8 cellular contexts compared by ENCODE assay signal in the genomic region with DNA sequence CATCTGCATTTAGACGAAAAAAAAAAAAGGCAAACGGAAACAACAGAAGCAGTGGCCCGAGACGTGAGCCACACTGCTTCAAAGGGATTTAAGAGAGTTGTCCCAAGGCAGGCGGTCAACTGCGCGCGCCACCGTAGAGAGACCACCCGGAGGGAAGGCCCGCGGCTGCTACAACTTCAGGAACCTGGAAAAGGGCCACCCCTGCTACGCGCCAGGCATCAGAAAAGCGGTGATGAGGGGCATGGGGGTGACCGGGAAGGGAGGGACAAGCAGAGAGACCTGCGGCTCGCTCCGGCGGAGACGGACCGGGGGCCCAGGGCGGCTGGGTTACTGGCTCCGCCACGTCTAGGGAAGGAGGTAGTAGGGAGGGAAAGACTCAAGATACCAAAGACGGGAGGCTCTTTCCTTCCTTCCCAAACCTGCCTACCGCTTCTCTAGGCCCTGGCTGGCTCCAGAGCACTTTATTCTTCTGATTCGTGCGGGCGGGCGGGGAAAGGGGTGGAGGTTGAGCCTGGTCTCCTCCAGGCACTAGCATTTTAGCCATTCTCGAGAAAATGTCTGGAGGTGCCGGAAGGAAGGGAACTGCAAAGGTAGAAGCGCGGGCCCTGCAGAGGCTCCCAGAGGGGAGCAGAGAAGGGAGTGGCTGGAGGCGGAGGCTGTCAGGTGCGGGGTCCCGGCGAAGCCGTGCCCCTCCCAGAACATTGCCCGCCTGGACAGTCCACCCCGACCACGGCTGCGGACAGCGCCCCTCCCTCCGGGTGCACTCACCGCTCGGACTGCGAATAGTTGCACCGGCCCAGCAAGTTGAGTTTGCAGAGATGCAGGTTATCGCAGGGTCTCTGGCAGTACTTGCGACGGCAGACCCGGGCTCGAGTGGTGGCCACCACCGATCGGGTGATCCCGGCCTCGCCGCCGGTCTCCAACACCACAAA. TPM values are rescaled to one million over a fixed set of nuclear protein-coding genes. Genes with fewer than 3 reads are reported as not detected.
DNase-seq lines count a peak whose midpoint lies in the region; ATAC-seq, FAIRE-seq and TF ChIP-seq lines count a peak whose summit lies in the region.

No MANE protein-coding gene starts in this region.

- H2BK20ac ChIP-seq in H1 (ENCODE audit: low read length) = no peak overlapping the region

- peak overlapping the region; percentile 92 for H3K27ac ChIP-seq in BLaER1
- peak overlapping the region; percentile 82 for H3K27ac ChIP-seq in SJSA1
- H3K27ac ChIP-seq in H1 (ENCODE audit: low read depth, low read length) = no peak overlapping the region
- peak overlapping the region in 1 of 2 donors; percentile 82 for H3K27ac ChIP-seq in aorta (ENCODE audit: low read depth in 1 of 2, low read length in 2 of 2)

- H3K18ac ChIP-seq in H1 (ENCODE audit: extremely low read depth, low read length) = peak overlapping the region; percentile 73; the same call in 1 of the 2 replicates

- no peak overlapping the region for H3K23ac ChIP-seq in H1 (ENCODE audit: insufficient read length)

- peak overlapping the region; percentile 98 for H3K4me2 ChIP-seq in BLaER1
- peak overlapping the region; percentile 82 to 89 for H3K4me2 ChIP-seq in H1 (ENCODE audit: insufficient read depth in 1 of 2, low read depth in 2 of 2, low read length in 2 of 2)

- peaks cover 0 to 31% of the 10 kb centered on the region in 2 experiments; a peak in 2 of 4 replicates for H3K79me2 ChIP-seq in H1 (ENCODE audit: control insufficient read depth in 1 of 2, insufficient read depth in 2 of 2, low read length in 2 of 2)

- peaks cover 4% of the 10 kb centered on the region; the same call in 1 of the 2 replicates for H3K79me1 ChIP-seq in H1 (ENCODE audit: low read depth, low read length)

- FAIRE-seq in H1 (lab: Jason Lieb, UNC) = no peak

- no peak for TF ChIP-seq EP300 in H1 (IDR thresholded peaks at IDR 0.05; ENCODE audit: borderline replicate concordance in 1 of 2, low read depth in 2 of 2, low read length in 2 of 2)

- peak overlapping the region; percentile 78 for H3K56ac ChIP-seq in H1 (replicated peaks; ENCODE audit: insufficient read length, low read depth, low read length)

- H3K9me3 ChIP-seq in BLaER1 (no peaks in the 10 kb centered on the region), SJSA1 (replicated peaks) (no peaks in the 10 kb centered on the region), H1 (ENCODE audit: insufficient read depth in 2 of 2, low read depth in 1 of 2, low read length in 1 of 2) (no peaks in the 10 kb centered on the region), mononuclear cell (ENCODE audit: low read depth, low read length) (no peaks in the 10 kb centered on the region), aorta (ENCODE audit: control insufficient read depth, low read length) (no peaks in the 10 kb centered on the region)

- H4K20me1 ChIP-seq in BLaER1 (peaks cover 59% of the 10 kb centered on the region), H1 (replicated peaks in 1 of 2; ENCODE audit: control insufficient read depth in 1 of 2, insufficient read depth in 2 of 2, low read length in 2 of 2) (no peaks in the 10 kb centered on the region)

- no peak for TF ChIP-seq POLR2A in H1 (IDR thresholded peaks at IDR 0.05; ENCODE audit: control extremely low read depth in 1 of 2, low read depth in 2 of 2, low read length in 2 of 2)

- CTCF ChIA-PET in H1 (lab: Charles Lee; ENCODE audit: partially characterized antibody) = interaction anchor here (0.6 to 1.3 kb wide), 2 partner anchors 16 to 57 kb away, joined by 3 read pairs; no protein-coding TSS in a partner anchor

- H2BK5ac ChIP-seq in H1 (ENCODE audit: low read depth, low read length) = peak overlapping the region; percentile 68; the same call in 1 of the 2 replicates

- peak overlapping the region; percentile 86 for H2AFZ ChIP-seq in H1 (ENCODE audit: low read length)

- intact Hi-C loops in aorta (cut with DNase I) = no loop called here

- no peak for TF ChIP-seq RAD21 in H1 (IDR thresholded peaks at IDR 0.05 in 1 of 2, conservative IDR thresholded peaks at IDR 0.05 in 1 of 2; ENCODE audit: low read depth in 2 of 2, low read length in 2 of 2)

- H4K91ac ChIP-seq in H1 (replicated peaks; ENCODE audit: insufficient read length, low read length) = peak overlapping the region; percentile 49

- DNase-seq in SJSA1 (ENCODE audit: low read depth in 1 of 2, low spot score in 2 of 2) (peak; percentile 49 to 50), H1 (ENCODE audit: low read depth in 1 of 2, low spot score in 2 of 2) (peak in 1 of 2 experiments; percentile 76), aorta (peak; percentile 59 to 81), NCI-H446 treated with DMSO at 0.1 percent for 48 hours (lab: John Stamatoyannopoulos, UW) (no peak)

- WGBS in H1 (ENCODE audit: extremely low coverage in 1 of 2, insufficient coverage in 1 of 2, insufficient read length in 1 of 2, insufficient replicate concordance in 2 of 2, low coverage in 1 of 2, low lambda C conversion rate in 2 of 2, missing lambda C conversion rate in 1 of 2), 2 experiments = 2% methylated on average over 59 of the region's 61 CpGs; no CpG with 5 or more reads in 1 of the 2 experiments
- 1% methylated on average over 60 to 61 of the region's 61 CpGs for WGBS in aorta, 2 donors

- POLR2A ChIA-PET in H1 (lab: Charles Lee; ENCODE audit: partially characterized antibody) = interaction anchor here (0.9 to 1.5 kb wide), 4 partner anchors 14 to 232 kb away, joined by 3 to 4 read pairs (median 3); a partner anchor contains a TSS

- H3K4me1 ChIP-seq in BLaER1 (peaks cover 39% of the 10 kb centered on the region), SJSA1 (replicated peaks) (peaks cover 11% of the 10 kb centered on the region), H1 (replicated peaks in 1 of 4; ENCODE audit: control insufficient read depth in 3 of 4, insufficient read depth in 4 of 4, low read length in 3 of 4) (peaks cover 0 to 9% (median 5%) of the 10 kb centered on the region in 4 experiments; a peak in 3 of 7 replicates), mononuclear cell (ENCODE audit: insufficient read depth, low read length) (peaks cover 43% of the 10 kb centered on the region), aorta (ENCODE audit: control insufficient read depth in 1 of 2, insufficient read depth in 2 of 2, low read length in 2 of 2) (no peaks in the 10 kb centered on the region)

- TF ChIP-seq CTCF in H1 (IDR thresholded peaks at IDR 0.05; ENCODE audit: control extremely low read depth in 1 of 3, insufficient read depth in 1 of 3, low read depth in 1 of 3, low read length in 3 of 3) = no peak

- H3K36me3 ChIP-seq in BLaER1 (no peaks in the 10 kb centered on the region), SJSA1 (peaks cover 6% of the 10 kb centered on the region), H1 (ENCODE audit: control insufficient read depth in 2 of 4, insufficient read depth in 4 of 4, low read length in 3 of 4) (no peaks in the 10 kb centered on the region), aorta (ENCODE audit: control insufficient read depth in 1 of 2, insufficient read depth in 2 of 2, low read length in 1 of 2) (no peaks in the 10 kb centered on the region)

- H2AK5ac ChIP-seq in H1 (ENCODE audit: low read depth, low read length) = no peak overlapping the region

- H3K14ac ChIP-seq in H1 (ENCODE audit: insufficient read length) = no peak overlapping the region

- H2BK120ac ChIP-seq in H1 (replicated peaks; ENCODE audit: low read depth, low read length) = peak overlapping the region; percentile 75

- H3K27me3 ChIP-seq in BLaER1 = no peaks in the 10 kb centered on the region
- H3K27me3 ChIP-seq in SJSA1 (replicated peaks) = no peaks in the 10 kb centered on the region
- peaks cover 0 to 7% (median 5%) of the 10 kb centered on the region in 4 experiments; a peak in 5 of 7 replicates for H3K27me3 ChIP-seq in H1 (replicated peaks in 1 of 4; ENCODE audit: control insufficient read depth in 3 of 4, extremely low read depth in 1 of 4, insufficient read depth in 3 of 4, low read length in 3 of 4)
- H3K27me3 ChIP-seq in mononuclear cell (ENCODE audit: insufficient read depth, low read length) = no peaks in the 10 kb centered on the region
- H3K27me3 ChIP-seq in aorta (ENCODE audit: control insufficient read depth in 1 of 2, insufficient read depth in 2 of 2, low read length in 1 of 2) = no peaks in the 10 kb centered on the region

- H3K9ac ChIP-seq in BLaER1 (peak overlapping the region; percentile 94), H1 (replicated peaks in 1 of 4; ENCODE audit: extremely low read depth in 1 of 4, low read depth in 3 of 4, low read length in 3 of 4) (peak overlapping the region; percentile 60 to 76 (median 68))

- no peak overlapping the region for H3K4ac ChIP-seq in H1 (replicated peaks; ENCODE audit: insufficient read length, low read depth, low read length)

- H4K5ac ChIP-seq in H1 (ENCODE audit: insufficient read length, low read depth, low read length) = peak overlapping the region; percentile 85

- peak overlapping the region; percentile 88; the same call in 1 of the 2 replicates for H2BK15ac ChIP-seq in H1 (ENCODE audit: low read length)

- no peak overlapping the region for H2BK12ac ChIP-seq in H1 (ENCODE audit: low read depth, low read length)

- ATAC-seq in GM18909 (IDR thresholded peaks at IDR 0.05; ENCODE audit: poor library complexity, unreplicated experiment) (peak; percentile 12), HG03439 (IDR thresholded peaks at IDR 0.05; ENCODE audit: unreplicated experiment) (peak; percentile 9), aorta (ENCODE audit: low FRiP score) (peak; percentile 60)

- peaks cover 12% of the 10 kb centered on the region for H3K23me2 ChIP-seq in H1 (ENCODE audit: low read depth, low read length)

- peak overlapping the region; percentile 92 for H4K8ac ChIP-seq in H1 (ENCODE audit: extremely low read depth, insufficient read depth, low read length)

- H3K4me3 ChIP-seq in BLaER1 (peak overlapping the region; percentile 93), SJSA1 (peak overlapping the region; percentile 94), H1 (ENCODE audit: extremely low read depth in 1 of 4, insufficient read depth in 2 of 4, low read depth in 3 of 4, low read length in 4 of 4) (peak overlapping the region; percentile 73 to 97 (median 95)), mononuclear cell (ENCODE audit: low read length) (peak overlapping the region; percentile 84), aorta (ENCODE audit: low read length in 2 of 2) (peak overlapping the region; percentile 73 to 90)

TF ChIP-seq in H1, 55 proteins besides CTCF, POLR2A, EP300 and RAD21 (continues in another document):
- TF ChIP-seq SP1 (IDR thresholded peaks at IDR 0.05; ENCODE audit: low read depth, low read length) = no peak

RNA-seq across cellular contexts. Expression of a gene that starts 1.0 kb away (rescaled TPM):
- 24.2 and 27.4 TPM in 2 replicates for total RNA-seq in SJSA1 (2014; rRNA removed; shearing (Covaris generic))
- total RNA-seq in H1 (2021; fragmentation: NEBNext Ultra II Directional; extraction: Animal tissue kit (Norgen Biotek cat#: 25700)) = 43.4 and 44.3 TPM in 2 replicates
- polyA plus RNA-seq in H1 (2011; rRNA removed) (15.6 and 22.5 TPM in 2 replicates), aorta (1 to 10 TPM; 4.1 to 8.6 TPM)
- polyA plus RNA-seq in H1 (2011; cell fraction: cytosol; rRNA removed) = 15.0 TPM
- 29.6 TPM for polyA plus RNA-seq in H1 (2011; cell fraction: nucleus; rRNA removed)
- 16.6 to 21.1 TPM (median 18.3 TPM) in 4 replicates for polyA plus RNA-seq in H1 (2012, experiment 1 of 2)
- polyA plus RNA-seq in H1 (2012, experiment 2 of 2) = 1.9 TPM
- polyA plus RNA-seq in H1 (2013, experiment 1 of 2) = 34.4 TPM
- 29.4 TPM for polyA plus RNA-seq in H1 (2013, experiment 2 of 2)
- polyA minus RNA-seq in H1 (2011; rRNA and poly(A)+ RNA removed) = 37.0 and 42.9 TPM in 2 replicates
- 26.3 TPM for polyA minus RNA-seq in H1 (2011; cell fraction: cytosol; rRNA and poly(A)+ RNA removed)
- 40.8 TPM for polyA minus RNA-seq in H1 (2011; cell fraction: nucleus; rRNA and poly(A)+ RNA removed)
- total RNA-seq in mononuclear cell (122 TPM), aorta (10 to 100 TPM; 28.2 to 39.5 TPM)

Comparison
In these comparisons a context has a peak if more than half of its experiments do, and no peak if none do; other contexts are left out.
1. ATAC-seq: peak in every context shown above with its lines; median percentile 60 in aorta; 12 in GM18909; 9 in HG03439.